ENCODE assay signal across 27 cellular contexts in the genomic region with DNA sequence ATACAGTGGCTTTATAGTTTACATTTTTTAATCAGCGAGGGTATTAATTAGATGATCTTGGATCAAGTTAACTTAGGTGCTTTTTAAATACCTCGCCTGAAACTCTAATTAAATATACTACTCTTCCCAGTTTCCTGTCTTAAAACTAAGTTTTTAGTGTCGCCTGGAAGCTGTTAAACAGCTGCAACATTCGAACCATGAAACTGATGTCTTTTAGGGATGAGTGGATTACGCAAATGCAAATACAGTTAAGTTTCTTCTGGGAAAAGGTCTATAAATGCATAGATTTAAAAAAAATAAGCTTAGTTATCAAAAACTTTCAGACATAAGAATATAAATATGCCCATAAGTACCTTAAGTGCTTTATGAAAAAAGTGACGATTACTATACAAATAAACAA.
"Had no signal": no experiment of that assay in that cellular context is flagged by ENCODE, and none has a peak within 500 bp of the region (broad histone marks: within the 10 kb centered on the region; RNA-seq: fewer than 3 reads in every experiment).

No MANE protein-coding gene starts in this region.

- H3K27me3 Mint-ChIP-seq: dendritic cell treated with granulocyte-macrophage colony-stimulating factor and Interleukin-4, amounts not matched to agents 40 ng/mL and 50 ng/mL, for 4 days; memory B cell; progenitor cell of endocrine pancreas had no signal

- H3K36me3 Mint-ChIP-seq: memory B cell; natural killer cell; stimulated activated effector memory CD8-positive, alpha-beta T cell treated with anti-CD3 and anti-CD28 coated beads, Interleukin-12 subunit alpha, Interleukin-12 subunit beta, amount 100 ng/mL, for 72 hours had no signal

- H2AFZ ChIP-seq: parathyroid adenoma had no signal

- H3K27ac Mint-ChIP-seq: dendritic cell treated with granulocyte-macrophage colony-stimulating factor and Interleukin-4, amounts not matched to agents 40 ng/mL and 50 ng/mL, for 4 days; memory B cell; progenitor cell of endocrine pancreas; stimulated activated effector memory CD8-positive, alpha-beta T cell treated with anti-CD3 and anti-CD28 coated beads, Interleukin-12 subunit alpha, Interleukin-12 subunit beta, amount 100 ng/mL, for 72 hours had no signal

- ATAC-seq: heart right ventricle; left colon; left ventricle myocardium superior; natural killer cell; right lobe of liver; stimulated activated effector memory CD8-positive, alpha-beta T cell treated with anti-CD3 and anti-CD28 coated beads, Interleukin-12 subunit alpha, Interleukin-12 subunit beta, amount 100 ng/mL, for 72 hours had no signal

- H3K27me3 ChIP-seq: colonic mucosa, esophagus muscularis mucosa, heart right ventricle, right lobe of liver, stomach, thyroid gland, vagina had no signal

- H3K36me3 ChIP-seq: colonic mucosa, esophagus muscularis mucosa, heart right ventricle, right lobe of liver, stomach, thyroid gland, vagina had no signal

- H3K9me3 ChIP-seq: colonic mucosa, esophagus muscularis mucosa, right lobe of liver, stomach, thyroid gland, vagina had no signal

- DNase-seq: colonic mucosa; effector CD8-positive, alpha-beta T cell; foreskin melanocyte; glutamatergic neuron; heart right ventricle; hippocampal formation; islet precursor cell; kidney glomerular epithelial cell; left colon; left ventricle myocardium superior; natural killer cell; right lobe of liver; stimulated activated CD4-positive, alpha-beta T cell treated with anti-CD3 and anti-CD28 coated beads, Interleukin-2, amount 100 ng/mL, for 24 hours; stimulated activated CD4-positive, alpha-beta T cell treated with anti-CD3 and anti-CD28 coated beads, Interleukin-4, amount 100 ng/mL, for 24 hours; stimulated activated naive CD4-positive, alpha-beta T cell treated with Interleukin-2 at 50 U/mL for 16 hours; stomach; thyroid gland; trophoblast cell had no signal

- H3K27ac ChIP-seq: colonic mucosa, esophagus muscularis mucosa, parathyroid adenoma, right lobe of liver, stomach, thyroid gland, vagina had no signal

- H3K4me1 ChIP-seq: colonic mucosa, parathyroid adenoma, right lobe of liver, stomach, thyroid gland, vagina had no signal

- H3K9me3 Mint-ChIP-seq: dendritic cell treated with granulocyte-macrophage colony-stimulating factor and Interleukin-4, amounts not matched to agents 40 ng/mL and 50 ng/mL, for 4 days; memory B cell; natural killer cell; neural crest cell; stimulated activated effector memory CD8-positive, alpha-beta T cell treated with anti-CD3 and anti-CD28 coated beads, Interleukin-12 subunit alpha, Interleukin-12 subunit beta, amount 100 ng/mL, for 72 hours had no signal

- H3K4me3 ChIP-seq: colonic mucosa, esophagus muscularis mucosa, heart right ventricle, lung, right lobe of liver, stomach, thyroid gland, vagina had no signal

- H3K4me3 Mint-ChIP-seq: dendritic cell treated with granulocyte-macrophage colony-stimulating factor and Interleukin-4, amounts not matched to agents 40 ng/mL and 50 ng/mL, for 4 days; memory B cell; natural killer cell; neural crest cell; stimulated activated effector memory CD8-positive, alpha-beta T cell treated with anti-CD3 and anti-CD28 coated beads, Interleukin-12 subunit alpha, Interleukin-12 subunit beta, amount 100 ng/mL, for 72 hours had no signal

- H3K4me1 Mint-ChIP-seq: memory B cell; stimulated activated effector memory CD8-positive, alpha-beta T cell treated with anti-CD3 and anti-CD28 coated beads, Interleukin-12 subunit alpha, Interleukin-12 subunit beta, amount 100 ng/mL, for 72 hours had no signal

- H3K9ac ChIP-seq: parathyroid adenoma had no signal

- H3K79me2 ChIP-seq: parathyroid adenoma had no signal
